ENCODE assay signal across 10 cellular contexts in genomic region chr9:137163101-137163661, GRCh38. TPM values are rescaled to one million over a fixed set of nuclear protein-coding genes. Genes with fewer than 3 reads are reported as not detected.
DNase-seq lines count a peak whose midpoint lies in the region; ATAC-seq and TF ChIP-seq lines count a peak whose summit lies in the region.
"Had no signal": no experiment of that assay in that cellular context is flagged by ENCODE, and none has a peak within 500 bp of the region (broad histone marks: within the 10 kb centered on the region; RNA-seq: fewer than 3 reads in every experiment).

No MANE protein-coding gene starts in this region.

- H3K36me3 ChIP-seq in breast epithelium (no peaks in the 10 kb centered on the region), suprapubic skin (no peaks in the 10 kb centered on the region)

- H3K4me3 ChIP-seq in breast epithelium (peak overlapping the region; percentile 4 to 66 (median 45)), suprapubic skin (peak overlapping the region; percentile 22)

- WGBS in suprapubic skin: 44% methylated on average over 9 of the region's 43 CpGs

- TF ChIP-seq EP300 in suprapubic skin (IDR thresholded peaks at IDR 0.05): no peak

- peaks cover 24 to 100% of the 10 kb centered on the region in 2 donors for H3K27me3 ChIP-seq in breast epithelium
- peaks cover 100% of the 10 kb centered on the region for H3K27me3 ChIP-seq in suprapubic skin

- no peak for ATAC-seq in GM21737 (IDR thresholded peaks at IDR 0.05; ENCODE audit: unreplicated experiment)
- ATAC-seq in GM21723 (IDR thresholded peaks at IDR 0.05; ENCODE audit: unreplicated experiment): no peak

- no peak for TF ChIP-seq POLR2A in breast epithelium (IDR thresholded peaks at IDR 0.05)
- no peak for TF ChIP-seq POLR2A in suprapubic skin (IDR thresholded peaks at IDR 0.05)

- H3K9me3 ChIP-seq in breast epithelium (no peaks in the 10 kb centered on the region), suprapubic skin (no peaks in the 10 kb centered on the region)
- H3K9me3 ChIP-seq: SK-N-SH had no signal

- intact Hi-C loops in breast epithelium (cut with DNase I; ENCODE audit: low total_unique reads): no loop called here

- H3K4me1 ChIP-seq in breast epithelium (peaks cover 7 to 14% of the 10 kb centered on the region in 2 donors), suprapubic skin (peaks cover 40% of the 10 kb centered on the region)

- TF ChIP-seq CTCF in breast epithelium (IDR thresholded peaks at IDR 0.05) (no peak), suprapubic skin (IDR thresholded peaks at IDR 0.05) (no peak)

- DNase-seq in HK-2 (ENCODE audit: unreplicated experiment): peak; percentile 49
- no peak for DNase-seq in breast epithelium (ENCODE audit: low spot score in 2 of 2)
- peak; percentile 35 for DNase-seq in iris pigment epithelial cell (ENCODE audit: low read depth)
- DNase-seq in suprapubic skin (ENCODE audit: low spot score in 2 of 2): no peak
- no peak for DNase-seq in NCI-H2227 (lab: John Stamatoyannopoulos, UW; ENCODE audit: unreplicated experiment)
- DNase-seq: activated CD8-positive, alpha-beta memory T cell treated with anti-CD3 and anti-CD28 coated beads, Interleukin-2, amount 50 U/mL, for 4 hours; SK-N-SH had no signal

- H3K27ac ChIP-seq in breast epithelium: peak overlapping the region in 1 of 2 donors; percentile 39
- H3K27ac ChIP-seq in suprapubic skin: no peak overlapping the region

RNA-seq across cellular contexts. Expression of gene LRRC26, which starts 6.7 kb away (rescaled TPM):
- total RNA-seq in breast epithelium (1 to 10 TPM in 2 of 3 donors, not detected in 1; 7.8 to 9.2 TPM), suprapubic skin (10 to 100 TPM in 1 of 4 donors, 1 to 10 TPM in 3; 5.4 to 37.2 (median 7.9) TPM)
- total RNA-seq: pulmonary artery endothelial cell had no signal

RNA-seq across cellular contexts. Expression of gene TMEM210, which starts 8.7 kb away (rescaled TPM):
- total RNA-seq in breast epithelium (not detected), suprapubic skin (not detected)
- total RNA-seq: pulmonary artery endothelial cell had no signal

RNA-seq across cellular contexts. Expression of gene GRIN1, which starts 24.2 kb away (rescaled TPM):
- total RNA-seq in breast epithelium (1 to 10 TPM in 2 of 3 donors, not detected in 1; 1.3 to 1.9 TPM), suprapubic skin (under 1 TPM in 3 of 4 donors, not detected in 1; 0.16 to 0.25 (median 0.16) TPM)

RNA-seq across cellular contexts. Expression of gene ANAPC2, which starts 25.2 kb away (rescaled TPM):
- 10 to 100 TPM; 32.0 to 35.7 (median 32.9) TPM for total RNA-seq in breast epithelium
- 10 to 100 TPM; 24.8 to 99.8 (median 54.9) TPM for total RNA-seq in suprapubic skin

RNA-seq across cellular contexts. Expression of gene SSNA1, which starts 25.3 kb away (rescaled TPM):
- total RNA-seq in breast epithelium (10 to 100 TPM; 75.0 to 92.8 (median 82.7) TPM), suprapubic skin (10 to 100 TPM; 45.9 to 72.0 (median 71.1) TPM)

Comparison
In these comparisons a context has a peak if more than half of its experiments do, and no peak if none do; other contexts are left out.
1. DNase-seq: peak in HK-2 (single experiment) and iris pigment epithelial cell (single experiment); none in breast epithelium (0 of 2), suprapubic skin (0 of 2) and NCI-H2227 (single experiment).